ENCODE assay signal across 1 cellular context in genomic region chr5:171953860-171954701, GRCh38.
A peak's percentile ranks its signal among the peaks of the same experiment; 100 is the strongest.
TF ChIP-seq lines count a peak whose summit lies in the region.

No MANE protein-coding gene starts in this region.

TF ChIP-seq in K562, 482 proteins besides CTCF, POLR2A, EP300 and RAD21 (continued from another document and continues in another):
- no peak for TF ChIP-seq HMGXB4 (CRISPR knock-in tag; IDR thresholded peaks at IDR 0.05)
- no peak for TF ChIP-seq SUPT5H (IDR thresholded peaks at IDR 0.05)
- no peak for TF ChIP-seq CEBPZ (IDR thresholded peaks at IDR 0.05; ENCODE audit: borderline replicate concordance, low read depth, low read length)
- TF ChIP-seq NFYB (IDR thresholded peaks at IDR 0.05; ENCODE audit: extremely low read depth, insufficient read length), result no peak
- no peak for TF ChIP-seq SRSF1 (IDR thresholded peaks at IDR 0.05; ENCODE audit: low read depth, low read length)
- TF ChIP-seq MCM3 (IDR thresholded peaks at IDR 0.05), result no peak
- TF ChIP-seq THAP12 (CRISPR knock-in tag; IDR thresholded peaks at IDR 0.05), result no peak
- TF ChIP-seq TEAD1 (CRISPR knock-in tag; IDR thresholded peaks at IDR 0.05), result peak; percentile 93; a peak in 3 of 4 replicates
- peak; percentile 63; the same call in 1 of the 2 replicates for TF ChIP-seq TCF15 (CRISPR knock-in tag; IDR thresholded peaks at IDR 0.05)
- TF ChIP-seq DDX20 (tag; IDR thresholded peaks at IDR 0.05; ENCODE audit: low read depth), result peak; percentile 86
- no peak for TF ChIP-seq ZNF24 (IDR thresholded peaks at IDR 0.05)
- TF ChIP-seq RBFOX2 (IDR thresholded peaks at IDR 0.05; ENCODE audit: low read depth, low read length), result 0 out of 2 replicates have a peak, but pooled peaks have one; percentile 20
- no peak for TF ChIP-seq ZNF561 (CRISPR knock-in tag; conservative IDR thresholded peaks at IDR 0.05)
- TF ChIP-seq RCOR1 (IDR thresholded peaks at IDR 0.05; ENCODE audit: borderline replicate concordance in 1 of 2, low read depth in 2 of 2, low read length in 2 of 2), result peak in 1 of 2 experiments; percentile 88; a peak in 2 of 4 replicates
- no peak for TF ChIP-seq MBD1 (CRISPR knock-in tag; IDR thresholded peaks at IDR 0.05)
- no peak for TF ChIP-seq SNIP1 (IDR thresholded peaks at IDR 0.05; ENCODE audit: low read depth)
- TF ChIP-seq FOXJ2 (tag; IDR thresholded peaks at IDR 0.05), result peak; percentile 34; the same call in 1 of the 2 replicates
- TF ChIP-seq BRD9 (IDR thresholded peaks at IDR 0.05; ENCODE audit: low read depth, partially characterized antibody), result peak; percentile 91
- TF ChIP-seq BCOR (IDR thresholded peaks at IDR 0.05), result no peak
- TF ChIP-seq RREB1 (CRISPR knock-in tag; IDR thresholded peaks at IDR 0.05), result no peak
- peak; percentile 19 to 40; a peak in 2 of 4 replicates for TF ChIP-seq FOXK2 (conservative IDR thresholded peaks at IDR 0.05 in 1 of 2, IDR thresholded peaks at IDR 0.05 in 1 of 2; ENCODE audit: low read depth in 2 of 2)
- TF ChIP-seq ARID3A (IDR thresholded peaks at IDR 0.05; ENCODE audit: borderline replicate concordance, low read depth, low read length), result peak; percentile 58; the same call in 1 of the 2 replicates
- peak; percentile 53; the same call in 1 of the 2 replicates for TF ChIP-seq CTBP1 (IDR thresholded peaks at IDR 0.05; ENCODE audit: borderline replicate concordance)
- no peak for TF ChIP-seq JUNB (CRISPR knock-in tag; conservative IDR thresholded peaks at IDR 0.05)
- TF ChIP-seq RB1 (IDR thresholded peaks at IDR 0.05; ENCODE audit: low read depth), result no peak
- no peak for TF ChIP-seq ID3 (CRISPR knock-in tag; IDR thresholded peaks at IDR 0.05)
- TF ChIP-seq ID3 (tag; IDR thresholded peaks at IDR 0.05), result peak; percentile 88
- TF ChIP-seq ZNF717 (CRISPR knock-in tag; IDR thresholded peaks at IDR 0.05), result no peak
- no peak for TF ChIP-seq DEAF1 (CRISPR knock-in tag; IDR thresholded peaks at IDR 0.05)
